ENCODE assay signal across 8 cellular contexts in the genomic region with DNA sequence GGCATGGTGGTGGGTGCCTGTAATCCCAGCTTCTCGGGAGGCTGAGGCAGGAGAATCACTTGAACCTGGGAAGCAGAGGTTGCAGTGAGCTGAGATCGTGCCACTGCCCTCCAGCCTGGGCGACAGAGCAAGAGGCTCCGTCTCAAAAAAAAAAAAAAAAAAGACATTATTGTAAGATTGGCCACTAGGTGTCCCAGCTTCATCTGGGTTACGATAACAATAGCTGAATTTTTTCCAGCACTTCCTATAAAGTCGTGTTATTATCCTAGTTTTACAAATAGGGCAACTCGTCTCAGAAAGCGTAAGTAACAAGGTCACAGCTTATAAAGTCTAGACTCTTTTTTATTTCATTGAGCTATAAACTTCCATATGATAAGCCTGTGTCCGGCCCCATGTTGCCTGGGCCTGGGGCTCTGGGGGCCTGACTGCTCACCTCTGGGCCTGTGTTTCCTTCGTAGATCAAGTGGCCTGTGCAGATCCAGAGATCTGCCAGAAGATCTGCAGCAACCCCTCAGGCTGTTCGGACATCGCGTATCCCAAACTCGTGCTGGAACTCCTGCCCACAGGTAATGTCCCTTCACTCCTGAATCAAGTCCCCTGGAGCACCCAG.
A peak's percentile ranks its signal among the peaks of the same experiment; 100 is the strongest.
DNase-seq lines count a peak whose midpoint lies in the region; TF ChIP-seq lines count a peak whose summit lies in the region.

No MANE protein-coding gene starts in this region.

- H3K27me3 ChIP-seq in spleen (replicated peaks in 1 of 7): no peaks in the 10 kb centered on the region
- no peaks in the 10 kb centered on the region for H3K27me3 ChIP-seq in effector memory CD4-positive, alpha-beta T cell (replicated peaks; ENCODE audit: control insufficient read depth, insufficient read depth, low read length, poor library complexity, severe bottlenecking)

- peaks cover 0 to 7% (median 0%) of the 10 kb centered on the region in 6 donors for H3K4me1 ChIP-seq in spleen
- no peaks in the 10 kb centered on the region for H3K4me1 ChIP-seq in effector memory CD4-positive, alpha-beta T cell (ENCODE audit: control insufficient read depth, insufficient read depth, low read length, poor library complexity, severe bottlenecking)

- DNase-seq in NCI-H82 (lab: John Stamatoyannopoulos, UW) (peak; percentile 43), NCI-H82 treated with DMSO at 0.1 percent for 48 hours (lab: John Stamatoyannopoulos, UW; ENCODE audit: unreplicated experiment) (no peak), OCI-M1 (lab: John Stamatoyannopoulos, UW) (peak; percentile 50), fibroblast of gingiva (ENCODE audit: low read depth) (peak; percentile 21), spleen (peak; percentile 4), cortex of kidney (lab: John Stamatoyannopoulos, UW) (no peak), NCI-H1092 treated with DMSO at 0.1 percent for 48 hours (lab: John Stamatoyannopoulos, UW) (no peak)
- no peak for DNase-seq in effector memory CD4-positive, alpha-beta T cell

- H3K36me3 ChIP-seq in spleen: no peaks in the 10 kb centered on the region
- no peaks in the 10 kb centered on the region for H3K36me3 ChIP-seq in effector memory CD4-positive, alpha-beta T cell (ENCODE audit: control insufficient read depth, insufficient read depth, low read length)

- intact Hi-C loops in spleen (cut with DNase I; ENCODE audit: low total_unique reads): no loop called here

- no peak overlapping the region for H3K27ac ChIP-seq in spleen
- H3K27ac ChIP-seq in effector memory CD4-positive, alpha-beta T cell (ENCODE audit: insufficient read depth, low read length, poor library complexity, severe bottlenecking): no peak overlapping the region

- no peak for TF ChIP-seq POLR2A in spleen (IDR thresholded peaks at IDR 0.05)

- 51 to 60% (median 57%) methylated on average over 14 of the region's 14 CpGs for WGBS in spleen, 5 donors

- H3K4me3 ChIP-seq in spleen: no peak overlapping the region
- no peak overlapping the region for H3K4me3 ChIP-seq in effector memory CD4-positive, alpha-beta T cell (ENCODE audit: insufficient read depth, low read depth, low read length, poor library complexity, severe bottlenecking)

- H3K9me3 ChIP-seq in spleen: no peaks in the 10 kb centered on the region
- H3K9me3 ChIP-seq in effector memory CD4-positive, alpha-beta T cell (ENCODE audit: control insufficient read depth, low read length): no peaks in the 10 kb centered on the region

- TF ChIP-seq CTCF in spleen (IDR thresholded peaks at IDR 0.05 in 8 of 11, conservative IDR thresholded peaks at IDR 0.05 in 3 of 11): peak in 4 of 11 experiments; percentile 8 to 44 (median 36)

Comparison
In these comparisons a context has a peak if more than half of its experiments do, and no peak if none do; other contexts are left out.
1. DNase-seq: peak in NCI-H82 (single experiment), OCI-M1 (single experiment), fibroblast of gingiva (single experiment) and spleen (single experiment); none in NCI-H82 treated with DMSO at 0.1 percent for 48 hours (single experiment), cortex of kidney (single experiment), effector memory CD4-positive, alpha-beta T cell (0 of 3) and NCI-H1092 treated with DMSO at 0.1 percent for 48 hours (single experiment).